Comparison of ENCODE assay signal across 8 cellular contexts in the genomic region with DNA sequence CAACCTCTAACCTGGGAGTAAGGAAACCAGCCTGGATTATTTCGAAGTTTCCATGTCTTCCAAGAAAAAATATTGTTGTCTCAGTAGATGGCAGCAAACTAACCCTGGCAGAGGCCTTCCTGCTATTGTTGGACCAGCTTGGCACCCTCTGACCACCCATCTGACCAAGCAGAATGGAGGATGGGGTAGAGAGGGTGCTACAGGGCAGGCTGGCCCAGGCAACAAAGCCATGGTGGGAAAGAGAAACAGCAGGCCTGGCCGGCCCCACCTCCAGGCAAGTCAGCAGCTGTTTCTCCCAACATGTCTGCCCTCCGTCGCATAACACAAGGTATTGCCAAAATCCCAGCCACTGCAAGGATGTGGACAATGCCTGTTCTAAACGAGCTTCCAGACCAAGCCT.
DNase-seq lines count a peak whose midpoint lies in the region; ATAC-seq and TF ChIP-seq lines count a peak whose summit lies in the region.

No MANE protein-coding gene starts in this region.

- H3K79me2 ChIP-seq in DND-41 (ENCODE audit: insufficient read depth, low read length) (peaks cover 95% of the 10 kb centered on the region), parathyroid adenoma (peaks cover 61% of the 10 kb centered on the region)

- H3K27me3 ChIP-seq in DND-41 (ENCODE audit: insufficient read depth, low read length, poor library complexity) (no peaks in the 10 kb centered on the region), parathyroid adenoma (ENCODE audit: control insufficient read depth, insufficient read depth, low read length) (no peaks in the 10 kb centered on the region)

- H3K27ac ChIP-seq in DND-41 (ENCODE audit: low read length), result peak overlapping the region; percentile 99
- peak overlapping the region; percentile 94 for H3K27ac ChIP-seq in parathyroid adenoma

- H3K9me3 ChIP-seq in DND-41 (ENCODE audit: insufficient read depth, low read length, severe bottlenecking) (no peaks in the 10 kb centered on the region), parathyroid adenoma (ENCODE audit: control insufficient read depth, low read length) (no peaks in the 10 kb centered on the region)

- H3K4me3 ChIP-seq in DND-41 (ENCODE audit: low read depth in 1 of 2, low read length in 2 of 2), result 0 out of 4 replicates have a peak overlapping the region, but pooled peaks of 1 of the 2 experiments have one; percentile 2
- H3K4me3 ChIP-seq in fibroblast of mammary gland (ENCODE audit: control insufficient read depth, low read depth, low read length), result no peak overlapping the region
- H3K4me3 ChIP-seq in parathyroid adenoma (ENCODE audit: low read depth, low read length), result no peak overlapping the region

- H2AFZ ChIP-seq in DND-41 (ENCODE audit: low read depth, low read length) (no peak overlapping the region), parathyroid adenoma (peak overlapping the region; percentile 0)

- DNase-seq in DND-41 (peak; percentile 33), fibroblast of mammary gland (ENCODE audit: low read depth) (peak; percentile 39), COR-L47 (lab: John Stamatoyannopoulos, UW) (no peak), islet precursor cell (no peak)
- DNase-seq in stimulated activated CD8-positive, alpha-beta memory T cell treated with anti-CD3 and anti-CD28 coated beads, Interleukin-4, amount 100 ng/mL, for 48 hours, result no peak

- peaks cover 4% of the 10 kb centered on the region; the same call in 1 of the 2 replicates for H4K20me1 ChIP-seq in DND-41 (ENCODE audit: insufficient read depth, low read length)

- H3K4me1 ChIP-seq in DND-41 (ENCODE audit: insufficient read depth, low read length) (peaks cover 99% of the 10 kb centered on the region), parathyroid adenoma (peaks cover 62% of the 10 kb centered on the region)

- H3K4me2 ChIP-seq in DND-41 (ENCODE audit: insufficient read depth, low read length) (peak overlapping the region; percentile 68), parathyroid adenoma (ENCODE audit: low read length) (no peak overlapping the region)

- H3K9ac ChIP-seq in DND-41 (ENCODE audit: low read depth, low read length) (peak overlapping the region; percentile 72), parathyroid adenoma (no peak overlapping the region)

- ATAC-seq in DND-41 (ENCODE audit: insufficient read depth, low read depth), result no peak
- ATAC-seq in SK-N-SH treated with all-trans-retinoic acid at 6 μM for 48 hours, result peak; percentile 25
- ATAC-seq in HG02642 (IDR thresholded peaks at IDR 0.05; ENCODE audit: poor library complexity, unreplicated experiment), result no peak

- H3K36me3 ChIP-seq in DND-41 (ENCODE audit: insufficient read depth, low read length) (peaks cover 65% of the 10 kb centered on the region), parathyroid adenoma (ENCODE audit: control insufficient read depth, insufficient read depth, low read length) (no peaks in the 10 kb centered on the region)

- TF ChIP-seq CTCF in DND-41 (IDR thresholded peaks at IDR 0.05; ENCODE audit: borderline replicate concordance, extremely low read depth, low read length, poor library complexity, severe bottlenecking), result no peak
- no peak for TF ChIP-seq CTCF in fibroblast of mammary gland (conservative IDR thresholded peaks at IDR 0.05; ENCODE audit: control insufficient read depth, insufficient read depth, low read depth, low read length)
- peak; percentile 23 for TF ChIP-seq CTCF in parathyroid adenoma (IDR thresholded peaks at IDR 0.05)

TF ChIP-seq in SK-N-SH treated with all-trans-retinoic acid at 6 μM for 48 hours, 23 proteins besides CTCF, POLR2A, EP300 and RAD21:
- TF ChIP-seq ISL1 (CRISPR knock-in tag; IDR thresholded peaks at IDR 0.05), result no peak
- TF ChIP-seq ESRRG (CRISPR knock-in tag; IDR thresholded peaks at IDR 0.05), result no peak
- no peak for TF ChIP-seq SNAI2 (CRISPR knock-in tag; IDR thresholded peaks at IDR 0.05)
- TF ChIP-seq TCF4 (CRISPR knock-in tag; IDR thresholded peaks at IDR 0.05; ENCODE audit: borderline replicate concordance), result no peak
- no peak for TF ChIP-seq ZNF565 (CRISPR knock-in tag; conservative IDR thresholded peaks at IDR 0.05; ENCODE audit: low read depth)
- no peak for TF ChIP-seq ARNTL (CRISPR knock-in tag; IDR thresholded peaks at IDR 0.05; ENCODE audit: borderline replicate concordance, low read depth)
- TF ChIP-seq PPARA (CRISPR knock-in tag; IDR thresholded peaks at IDR 0.05; ENCODE audit: borderline replicate concordance), result no peak
- no peak for TF ChIP-seq GLIS3 (CRISPR knock-in tag; IDR thresholded peaks at IDR 0.05)
- TF ChIP-seq ZNF70 (CRISPR knock-in tag; IDR thresholded peaks at IDR 0.05), result no peak
- TF ChIP-seq, protein P1, sequence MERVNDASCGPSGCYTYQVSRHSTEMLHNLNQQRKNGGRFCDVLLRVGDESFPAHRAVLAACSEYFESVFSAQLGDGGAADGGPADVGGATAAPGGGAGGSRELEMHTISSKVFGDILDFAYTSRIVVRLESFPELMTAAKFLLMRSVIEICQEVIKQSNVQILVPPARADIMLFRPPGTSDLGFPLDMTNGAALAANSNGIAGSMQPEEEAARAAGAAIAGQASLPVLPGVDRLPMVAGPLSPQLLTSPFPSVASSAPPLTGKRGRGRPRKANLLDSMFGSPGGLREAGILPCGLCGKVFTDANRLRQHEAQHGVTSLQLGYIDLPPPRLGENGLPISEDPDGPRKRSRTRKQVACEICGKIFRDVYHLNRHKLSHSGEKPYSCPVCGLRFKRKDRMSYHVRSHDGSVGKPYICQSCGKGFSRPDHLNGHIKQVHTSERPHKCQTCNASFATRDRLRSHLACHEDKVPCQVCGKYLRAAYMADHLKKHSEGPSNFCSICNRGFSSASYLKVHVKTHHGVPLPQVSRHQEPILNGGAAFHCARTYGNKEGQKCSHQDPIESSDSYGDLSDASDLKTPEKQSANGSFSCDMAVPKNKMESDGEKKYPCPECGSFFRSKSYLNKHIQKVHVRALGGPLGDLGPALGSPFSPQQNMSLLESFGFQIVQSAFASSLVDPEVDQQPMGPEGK (CRISPR knock-in tag; IDR thresholded peaks at IDR 0.05; ENCODE audit: borderline replicate concordance), result no peak
- no peak for TF ChIP-seq BACH2 (CRISPR knock-in tag; IDR thresholded peaks at IDR 0.05; ENCODE audit: borderline replicate concordance)
- TF ChIP-seq ZFP30 (CRISPR knock-in tag; IDR thresholded peaks at IDR 0.05), result no peak
- TF ChIP-seq, protein P2, sequence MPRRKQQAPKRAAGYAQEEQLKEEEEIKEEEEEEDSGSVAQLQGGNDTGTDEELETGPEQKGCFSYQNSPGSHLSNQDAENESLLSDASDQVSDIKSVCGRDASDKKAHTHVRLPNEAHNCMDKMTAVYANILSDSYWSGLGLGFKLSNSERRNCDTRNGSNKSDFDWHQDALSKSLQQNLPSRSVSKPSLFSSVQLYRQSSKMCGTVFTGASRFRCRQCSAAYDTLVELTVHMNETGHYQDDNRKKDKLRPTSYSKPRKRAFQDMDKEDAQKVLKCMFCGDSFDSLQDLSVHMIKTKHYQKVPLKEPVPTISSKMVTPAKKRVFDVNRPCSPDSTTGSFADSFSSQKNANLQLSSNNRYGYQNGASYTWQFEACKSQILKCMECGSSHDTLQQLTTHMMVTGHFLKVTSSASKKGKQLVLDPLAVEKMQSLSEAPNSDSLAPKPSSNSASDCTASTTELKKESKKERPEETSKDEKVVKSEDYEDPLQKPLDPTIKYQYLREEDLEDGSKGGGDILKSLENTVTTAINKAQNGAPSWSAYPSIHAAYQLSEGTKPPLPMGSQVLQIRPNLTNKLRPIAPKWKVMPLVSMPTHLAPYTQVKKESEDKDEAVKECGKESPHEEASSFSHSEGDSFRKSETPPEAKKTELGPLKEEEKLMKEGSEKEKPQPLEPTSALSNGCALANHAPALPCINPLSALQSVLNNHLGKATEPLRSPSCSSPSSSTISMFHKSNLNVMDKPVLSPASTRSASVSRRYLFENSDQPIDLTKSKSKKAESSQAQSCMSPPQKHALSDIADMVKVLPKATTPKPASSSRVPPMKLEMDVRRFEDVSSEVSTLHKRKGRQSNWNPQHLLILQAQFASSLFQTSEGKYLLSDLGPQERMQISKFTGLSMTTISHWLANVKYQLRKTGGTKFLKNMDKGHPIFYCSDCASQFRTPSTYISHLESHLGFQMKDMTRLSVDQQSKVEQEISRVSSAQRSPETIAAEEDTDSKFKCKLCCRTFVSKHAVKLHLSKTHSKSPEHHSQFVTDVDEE (CRISPR knock-in tag; IDR thresholded peaks at IDR 0.05), result no peak
- no peak for TF ChIP-seq CSDC2 (CRISPR knock-in tag; IDR thresholded peaks at IDR 0.05)
- no peak for TF ChIP-seq ZNF8 (CRISPR knock-in tag; IDR thresholded peaks at IDR 0.05)
- TF ChIP-seq, protein P3, sequence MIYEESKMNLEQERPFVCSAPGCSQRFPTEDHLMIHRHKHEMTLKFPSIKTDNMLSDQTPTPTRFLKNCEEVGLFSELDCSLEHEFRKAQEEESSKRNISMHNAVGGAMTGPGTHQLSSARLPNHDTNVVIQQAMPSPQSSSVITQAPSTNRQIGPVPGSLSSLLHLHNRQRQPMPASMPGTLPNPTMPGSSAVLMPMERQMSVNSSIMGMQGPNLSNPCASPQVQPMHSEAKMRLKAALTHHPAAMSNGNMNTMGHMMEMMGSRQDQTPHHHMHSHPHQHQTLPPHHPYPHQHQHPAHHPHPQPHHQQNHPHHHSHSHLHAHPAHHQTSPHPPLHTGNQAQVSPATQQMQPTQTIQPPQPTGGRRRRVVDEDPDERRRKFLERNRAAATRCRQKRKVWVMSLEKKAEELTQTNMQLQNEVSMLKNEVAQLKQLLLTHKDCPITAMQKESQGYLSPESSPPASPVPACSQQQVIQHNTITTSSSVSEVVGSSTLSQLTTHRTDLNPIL (CRISPR knock-in tag; IDR thresholded peaks at IDR 0.05; ENCODE audit: low read depth), result no peak
- TF ChIP-seq OSR1 (CRISPR knock-in tag; IDR thresholded peaks at IDR 0.05), result no peak

Comparison
In these comparisons a context has a peak if more than half of its experiments do, and no peak if none do; other contexts are left out.
1. DNase-seq: peak in DND-41 (single experiment) and fibroblast of mammary gland (single experiment); none in COR-L47 (single experiment), islet precursor cell (single experiment) and stimulated activated CD8-positive, alpha-beta memory T cell treated with anti-CD3 and anti-CD28 coated beads, Interleukin-4, amount 100 ng/mL, for 48 hours (single experiment).